20 cellular contexts compared by ENCODE assay signal in the genomic region with DNA sequence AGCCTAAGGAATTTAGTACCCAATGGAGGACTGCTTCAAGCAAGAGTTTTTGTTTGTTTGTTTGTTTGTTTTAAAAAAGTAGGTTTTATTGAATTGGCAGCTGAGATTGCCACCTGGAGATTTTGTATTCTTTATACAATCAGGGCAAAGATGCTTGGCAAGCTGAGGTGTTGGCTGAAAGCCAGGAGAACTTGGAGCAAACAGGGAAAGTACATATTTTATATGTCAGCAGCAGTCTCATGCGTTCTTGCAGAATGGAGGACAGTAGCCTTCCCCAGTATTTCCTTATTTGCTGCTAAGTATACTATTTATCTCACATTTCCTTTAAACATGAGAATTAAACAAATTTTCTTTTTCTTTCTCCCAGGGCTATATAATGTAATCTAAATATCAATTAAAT. TPM values are rescaled to one million over a fixed set of nuclear protein-coding genes. Genes with fewer than 3 reads are reported as not detected.
DNase-seq lines count a peak whose midpoint lies in the region; ATAC-seq and TF ChIP-seq lines count a peak whose summit lies in the region.
"Had no signal": no experiment of that assay in that cellular context is flagged by ENCODE, and none has a peak within 500 bp of the region (broad histone marks: within the 10 kb centered on the region; RNA-seq: fewer than 3 reads in every experiment).

No MANE protein-coding gene starts in this region.

- H3K4me3 ChIP-seq in cardiac muscle cell: no peak overlapping the region
- H3K4me3 ChIP-seq in testis: no peak overlapping the region
- H3K4me3 ChIP-seq: dorsolateral prefrontal cortex, HAP-1, MG63, right lobe of liver had no signal

- H3K27ac ChIP-seq in cardiac muscle cell: peak overlapping the region; percentile 90
- no peak overlapping the region for H3K27ac ChIP-seq in testis
- H3K27ac ChIP-seq: dorsolateral prefrontal cortex, right lobe of liver had no signal

- DNase-seq in cardiac muscle cell (ENCODE audit: low read depth in 1 of 2, low spot score in 1 of 2) (peak in 1 of 2 donors; percentile 29), Right ventricle myocardium inferior (ENCODE audit: missing footprints) (no peak), NCI-H2196 treated with DMSO at 0.1 percent for 48 hours (lab: John Stamatoyannopoulos, UW; ENCODE audit: unreplicated experiment) (peak; percentile 23), left ventricle myocardium superior (no peak), testis (peak; percentile 14), globus pallidus (ENCODE audit: low spot score) (no peak), hypothalamus (lab: John Stamatoyannopoulos, UW) (no peak)
- DNase-seq: activated CD4-positive, alpha-beta T cell treated with anti-CD3 and anti-CD28 coated beads for 1 hour; activated effector memory CD4-positive, alpha-beta T cell treated with Interleukin-2 at 50 U/mL for 16 hours; dorsolateral prefrontal cortex; foreskin melanocyte; MG63; nucleus accumbens; right lobe of liver had no signal

- TF ChIP-seq POLR2A in testis (IDR thresholded peaks at IDR 0.05): no peak

- no peaks in the 10 kb centered on the region for H3K9me3 ChIP-seq in cardiac muscle cell (ENCODE audit: low read depth)
- H3K9me3 ChIP-seq in testis: no peaks in the 10 kb centered on the region
- H3K9me3 ChIP-seq: HAP-1, MG63, right lobe of liver had no signal

- ATAC-seq in Right ventricle myocardium inferior (no peak), left ventricle myocardium superior (peak; percentile 7), GM18909 (IDR thresholded peaks at IDR 0.05; ENCODE audit: poor library complexity, unreplicated experiment) (no peak)
- ATAC-seq: HepG2; right lobe of liver; SK-N-SH treated with all-trans-retinoic acid at 6 μM for 48 hours; stimulated activated effector memory CD8-positive, alpha-beta T cell treated with anti-CD3 and anti-CD28 coated beads, Interleukin-12 subunit alpha, Interleukin-12 subunit beta, amount 100 ng/mL, for 72 hours had no signal

- H3K4me1 ChIP-seq in cardiac muscle cell (ENCODE audit: low read depth) (peaks cover 44% of the 10 kb centered on the region), testis (no peaks in the 10 kb centered on the region)
- H3K4me1 ChIP-seq: HAP-1, right lobe of liver had no signal

- intact Hi-C loops in Right ventricle myocardium inferior (cut with DNase I) (loop anchor here (2.0 kb wide), 2 partner anchors 24 to 52 kb away; no protein-coding TSS in a partner anchor), left ventricle myocardium superior (cut with micrococcal nuclease) (no loop called here), testis (cut with DNase I; ENCODE audit: low total_unique reads) (no loop called here)

- H3K27me3 ChIP-seq in cardiac muscle cell (no peaks in the 10 kb centered on the region), testis (no peaks in the 10 kb centered on the region)
- H3K27me3 ChIP-seq: dorsolateral prefrontal cortex, MG63, right lobe of liver had no signal

- TF ChIP-seq CTCF in cardiac muscle cell (IDR thresholded peaks at IDR 0.05; ENCODE audit: low read depth, low read length): no peak
- TF ChIP-seq CTCF in testis (IDR thresholded peaks at IDR 0.05): no peak

- WGBS in testis, 2 donors: 22 to 41% methylated on average over 1 of the region's 1 CpG

- H3K36me3 ChIP-seq in cardiac muscle cell (no peaks in the 10 kb centered on the region), testis (ENCODE audit: low read depth, missing control alignments) (no peaks in the 10 kb centered on the region)
- H3K36me3 ChIP-seq: HAP-1, MG63, right lobe of liver had no signal

RNA-seq across cellular contexts. Expression of a gene that starts 22.6 kb away (rescaled TPM):
- total RNA-seq in cardiac muscle cell (7.7 and 60.7 TPM in 2 replicates), Right ventricle myocardium inferior (44.3 TPM), left ventricle myocardium superior (51.0 TPM), testis (10 to 100 TPM; 33.6 to 76.1 TPM)
- polyA plus RNA-seq in cardiac muscle cell (22.2 and 34.8 TPM in 2 replicates), testis (ENCODE audit: insufficient read depth, low read depth, low replicate concordance) (90.3 TPM)
- polyA plus RNA-seq: AG04450, HepG2 had no signal

Comparison
In these comparisons a context has a peak if more than half of its experiments do, and no peak if none do; other contexts are left out.
1. DNase-seq: peak in NCI-H2196 treated with DMSO at 0.1 percent for 48 hours (single experiment) and testis (single experiment); none in Right ventricle myocardium inferior (single experiment), left ventricle myocardium superior (single experiment), globus pallidus (single experiment) and hypothalamus (0 of 51).